Comparison of ENCODE assay signal across 21 cellular contexts in genomic region chr3:21326704-21327103, GRCh38.
DNase-seq lines count a peak whose midpoint lies in the region; ATAC-seq and TF ChIP-seq lines count a peak whose summit lies in the region.
"Had no signal": no experiment of that assay in that cellular context is flagged by ENCODE, and none has a peak within 500 bp of the region (broad histone marks: within the 10 kb centered on the region; RNA-seq: fewer than 3 reads in every experiment).

No MANE protein-coding gene starts in this region.

- H3K79me1 ChIP-seq in mesendoderm (ENCODE audit: low read length), result no peaks in the 10 kb centered on the region

- WGBS in mesendoderm (ENCODE audit: extremely low coverage, insufficient coverage, low lambda C conversion rate), result no CpG with 5 or more reads among the region's 2 CpGs

- H3K27ac ChIP-seq in ACC112 (ENCODE audit: low read depth, low read length) (no peak overlapping the region), mesendoderm (ENCODE audit: low read depth, low read length) (no peak overlapping the region)
- H3K27ac ChIP-seq: epithelial cell of prostate, right lobe of liver had no signal

- no peak overlapping the region for H3K56ac ChIP-seq in mesendoderm (ENCODE audit: low read length)

- no peak overlapping the region for H3K4me3 Mint-ChIP-seq in progenitor cell of endocrine pancreas (ENCODE audit: low read depth)
- H3K4me3 Mint-ChIP-seq: dendritic cell treated with granulocyte-macrophage colony-stimulating factor and Interleukin-4, amounts not matched to agents 40 ng/mL and 50 ng/mL, for 4 days; nephron; T-helper 17 cell had no signal

- H3K27ac Mint-ChIP-seq in progenitor cell of endocrine pancreas, result no peak overlapping the region
- H3K27ac Mint-ChIP-seq: dendritic cell treated with granulocyte-macrophage colony-stimulating factor and Interleukin-4, amounts not matched to agents 40 ng/mL and 50 ng/mL, for 4 days; nephron; T-helper 17 cell had no signal

- H3K27me3 ChIP-seq in ACC112 (ENCODE audit: insufficient read depth, low read length), result no peaks in the 10 kb centered on the region
- H3K27me3 ChIP-seq in mesendoderm (ENCODE audit: insufficient read depth, low read length, poor library complexity), result no peaks in the 10 kb centered on the region
- H3K27me3 ChIP-seq: right lobe of liver, uterus had no signal

- H3K27me3 Mint-ChIP-seq in progenitor cell of endocrine pancreas, result no peaks in the 10 kb centered on the region
- H3K27me3 Mint-ChIP-seq: dendritic cell treated with granulocyte-macrophage colony-stimulating factor and Interleukin-4, amounts not matched to agents 40 ng/mL and 50 ng/mL, for 4 days; T-helper 17 cell had no signal

- H3K18ac ChIP-seq in mesendoderm (ENCODE audit: low read length), result no peak overlapping the region

- peak; percentile 58 for DNase-seq in M059J (ENCODE audit: low read depth)
- peak; percentile 85 for DNase-seq in dedifferentiated amniotic fluid mesenchymal stem cell (ENCODE audit: extremely low spot score)
- DNase-seq in mesendoderm, result peak; percentile 86
- DNase-seq in A172 (ENCODE audit: low spot score), result no peak
- no peak for DNase-seq in progenitor cell of endocrine pancreas (ENCODE audit: low spot score, unreplicated experiment)
- DNase-seq: amygdala; GF-D8; kidney; mesenchymal stem cell; NCI-H187 treated with DMSO at 0.1 percent for 48 hours; NCI-H524 treated with DMSO at 0.1 percent for 48 hours; right lobe of liver; stimulated activated CD4-positive, alpha-beta T cell treated with anti-CD3 and anti-CD28 coated beads, Interleukin-2, amount 100 ng/mL, for 24 hours; T-helper 17 cell; uterus had no signal

- no peaks in the 10 kb centered on the region for H3K9me3 Mint-ChIP-seq in progenitor cell of endocrine pancreas (ENCODE audit: low read depth)
- H3K9me3 Mint-ChIP-seq: dendritic cell treated with granulocyte-macrophage colony-stimulating factor and Interleukin-4, amounts not matched to agents 40 ng/mL and 50 ng/mL, for 4 days; nephron had no signal

- no peak overlapping the region for H3K4me3 ChIP-seq in ACC112 (ENCODE audit: low read depth, low read length)
- H3K4me3 ChIP-seq in mesendoderm (ENCODE audit: low read length), result no peak overlapping the region
- H3K4me3 ChIP-seq: right lobe of liver, uterus had no signal

- peaks cover 1% of the 10 kb centered on the region for H3K4me1 Mint-ChIP-seq in progenitor cell of endocrine pancreas (ENCODE audit: low read depth)
- H3K4me1 Mint-ChIP-seq: nephron had no signal

- no peak overlapping the region for H4K5ac ChIP-seq in mesendoderm (ENCODE audit: low read length)

- no peaks in the 10 kb centered on the region for H3K36me3 Mint-ChIP-seq in progenitor cell of endocrine pancreas (ENCODE audit: insufficient read depth)

- peak overlapping the region; percentile 21 for H2BK120ac ChIP-seq in mesendoderm (ENCODE audit: low read depth, low read length)

- H4K8ac ChIP-seq in mesendoderm (ENCODE audit: low read depth, low read length), result no peak overlapping the region

- H3K9ac ChIP-seq in mesendoderm (ENCODE audit: low read length), result no peak overlapping the region

- H3K23ac ChIP-seq in mesendoderm (ENCODE audit: low read length), result no peak overlapping the region

- H2BK15ac ChIP-seq in mesendoderm (replicated peaks; ENCODE audit: low read depth), result no peak overlapping the region

- H3K4ac ChIP-seq in mesendoderm (ENCODE audit: low read depth, low read length), result peak overlapping the region; percentile 16

- ATAC-seq in HG02840 (IDR thresholded peaks at IDR 0.05; ENCODE audit: low FRiP score, unreplicated experiment) (no peak), GM21737 (IDR thresholded peaks at IDR 0.05; ENCODE audit: unreplicated experiment) (no peak)
- ATAC-seq: right lobe of liver, T-helper 17 cell had no signal

- H2AFZ ChIP-seq in ACC112 (ENCODE audit: low read length, unreplicated experiment), result peak overlapping the region; percentile 29

- H2AK5ac ChIP-seq in mesendoderm (ENCODE audit: low read length), result no peak overlapping the region

- H3K79me2 ChIP-seq in ACC112 (ENCODE audit: control insufficient read depth, insufficient read depth, low read length, unreplicated experiment) (no peaks in the 10 kb centered on the region), mesendoderm (ENCODE audit: control insufficient read depth, insufficient read depth, low read length) (no peaks in the 10 kb centered on the region)

- H3K4me1 ChIP-seq in ACC112 (ENCODE audit: control insufficient read depth, insufficient read depth, low read length, unreplicated experiment) (peaks cover 16% of the 10 kb centered on the region), mesendoderm (ENCODE audit: control insufficient read depth, low read depth, low read length) (no peaks in the 10 kb centered on the region)
- H3K4me1 ChIP-seq: right lobe of liver, uterus had no signal

- H2BK5ac ChIP-seq in mesendoderm (ENCODE audit: low read length), result no peak overlapping the region

- H3K4me2 ChIP-seq in mesendoderm (ENCODE audit: low read length), result no peak overlapping the region

- H3K36me3 ChIP-seq in ACC112 (ENCODE audit: insufficient read depth, low read length) (no peaks in the 10 kb centered on the region), mesendoderm (ENCODE audit: control insufficient read depth, insufficient read depth, low read length) (no peaks in the 10 kb centered on the region)
- H3K36me3 ChIP-seq: right lobe of liver, uterus had no signal

- TF ChIP-seq CTCF in progenitor cell of endocrine pancreas (IDR thresholded peaks at IDR 0.05; ENCODE audit: unreplicated experiment), result no peak

Comparison
In these comparisons a context has a peak if more than half of its experiments do, and no peak if none do; other contexts are left out.
1. DNase-seq: peak in M059J (single experiment), dedifferentiated amniotic fluid mesenchymal stem cell (single experiment) and mesendoderm (single experiment); none in A172 (single experiment) and progenitor cell of endocrine pancreas (single experiment).